ENCODE assay signal across 1 cellular context in the genomic region with DNA sequence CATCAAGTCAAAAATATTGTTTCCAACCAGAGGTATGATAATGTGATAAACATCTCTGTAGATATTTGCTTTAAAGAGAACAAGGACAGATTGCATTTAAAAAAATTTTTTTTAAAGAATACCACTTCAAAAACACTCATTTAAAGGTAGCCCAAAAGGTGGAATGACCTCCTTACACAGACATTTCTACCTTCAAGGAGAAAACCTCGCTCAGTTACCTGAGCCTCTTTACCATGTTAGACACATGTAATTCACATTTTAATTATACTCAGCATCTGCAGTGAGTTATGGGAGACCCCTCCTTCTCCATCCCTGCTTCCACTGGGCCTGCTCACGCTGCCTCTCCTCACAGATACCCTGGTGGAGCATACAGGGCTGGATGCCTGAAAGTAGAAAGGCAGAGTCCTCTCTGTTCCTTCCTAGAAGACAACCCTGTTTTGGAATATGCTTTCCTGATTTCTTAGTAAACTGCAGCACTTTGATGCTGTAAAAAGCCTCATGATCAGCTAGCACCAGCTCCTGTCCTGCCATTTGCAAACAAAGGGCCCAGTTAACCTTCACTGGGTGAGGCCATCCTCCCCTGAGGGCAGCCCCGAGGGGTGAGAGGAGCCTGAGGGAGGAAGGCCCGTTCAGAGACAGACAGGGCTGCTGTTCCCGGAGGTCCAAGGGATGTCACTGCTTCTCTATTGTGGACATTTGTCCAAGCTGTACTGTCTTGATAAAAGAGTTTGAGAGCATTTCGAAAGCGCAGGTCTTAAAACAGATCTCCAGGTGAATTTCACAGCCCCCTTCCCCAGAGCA.
TF ChIP-seq lines count a peak whose summit lies in the region.

No MANE protein-coding gene starts in this region.

TF ChIP-seq in IMR-90, 13 proteins besides CTCF, POLR2A, EP300 and RAD21:
- no peak for TF ChIP-seq USF2 (IDR thresholded peaks at IDR 0.05; ENCODE audit: low read depth, low read length)
- TF ChIP-seq ELK1 (IDR thresholded peaks at IDR 0.05; ENCODE audit: borderline replicate concordance, low read depth, low read length), result no peak
- TF ChIP-seq SMC3 (IDR thresholded peaks at IDR 0.05; ENCODE audit: low read depth, low read length), result no peak
- TF ChIP-seq CEBPB (IDR thresholded peaks at IDR 0.05; ENCODE audit: low read depth, low read length), result no peak
- TF ChIP-seq RCOR1 (IDR thresholded peaks at IDR 0.05; ENCODE audit: insufficient replicate concordance, low read length), result no peak
